8 cellular contexts compared by ENCODE assay signal in the genomic region with DNA sequence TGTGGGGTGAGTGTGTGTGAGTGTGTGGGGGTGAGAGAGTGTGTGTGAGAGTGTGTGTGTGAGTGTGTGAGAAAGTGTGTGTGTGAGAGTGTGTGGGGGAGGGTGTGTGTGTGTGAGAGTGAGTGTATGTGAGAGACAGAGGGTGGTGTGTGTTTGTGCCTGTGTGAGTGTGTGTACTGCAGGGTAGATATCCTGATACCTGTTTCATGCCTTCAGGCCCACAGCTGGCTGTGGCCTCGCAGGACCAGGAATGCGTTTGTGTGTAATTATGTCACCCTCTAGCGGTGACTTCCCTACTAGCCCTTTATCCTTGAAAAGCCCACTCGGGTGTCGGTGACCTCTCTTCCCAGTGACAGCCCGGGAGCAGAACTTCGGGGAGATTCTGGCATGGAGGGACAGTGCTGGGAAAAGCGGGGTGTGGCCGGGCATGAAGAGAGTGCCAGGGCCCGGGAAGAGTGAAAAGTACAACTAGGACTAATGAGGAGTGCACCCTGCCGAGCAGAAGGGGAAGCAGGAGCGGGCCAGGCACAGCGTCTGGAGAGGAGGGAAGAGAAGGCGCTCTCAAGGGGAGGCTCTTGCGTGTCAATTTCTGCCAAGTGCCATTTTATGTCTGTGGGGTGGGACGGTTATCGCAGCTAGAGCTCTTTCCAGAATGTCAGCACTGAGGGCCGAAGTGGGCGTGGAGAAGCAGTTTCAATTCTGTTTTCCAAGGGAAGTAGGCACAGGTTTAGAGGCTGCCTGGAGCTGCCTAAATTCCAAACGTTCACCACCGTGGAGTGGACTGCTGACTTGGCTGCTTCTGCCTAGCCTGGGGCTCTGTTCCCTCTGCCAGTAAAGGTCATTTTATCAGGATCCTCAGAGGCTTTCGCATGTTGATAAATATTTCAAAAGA. TPM values are rescaled to one million over a fixed set of nuclear protein-coding genes. Genes with fewer than 3 reads are reported as not detected.
DNase-seq lines count a peak whose midpoint lies in the region; ATAC-seq, FAIRE-seq and TF ChIP-seq lines count a peak whose summit lies in the region.

No MANE protein-coding gene starts in this region.

- no peaks in the 10 kb centered on the region for H3K27me3 ChIP-seq in endocrine pancreas (ENCODE audit: control insufficient read depth, insufficient read depth, low read length)

- H3K4me3 Mint-ChIP-seq in activated CD8-positive, alpha-beta T cell treated with anti-CD3 and anti-CD28 coated beads, Interleukin-2, amount 10 ng/mL, durations not matched to agents 7 days and 5 days: peak overlapping the region; percentile 72
- peak overlapping the region; percentile 71 for H3K4me3 Mint-ChIP-seq in stimulated activated naive CD8-positive, alpha-beta T cell treated with anti-CD3 and anti-CD28 coated beads, Interleukin-15, Interleukin-2, amounts not matched to agents 100 ng/mL and 50 ng/mL, for 24 hours

- CTCF ChIA-PET in activated CD8-positive, alpha-beta T cell treated with anti-CD3 and anti-CD28 coated beads, Interleukin-2, amount 10 ng/mL, durations not matched to agents 7 days and 5 days (lab: Charles Lee): interaction anchor here (0.6 to 2.9 kb wide), 18 partner anchors 10 to 497 kb away, joined by 3 to 35 read pairs (median 4); a partner anchor contains a TSS

- no peaks in the 10 kb centered on the region for H3K9me3 ChIP-seq in endocrine pancreas (ENCODE audit: control insufficient read depth, low read length)

- in situ Hi-C loops in ACHN (cut with HindIII; ENCODE audit: low pct_ligation_motif_present, low pct_unique_long_range_greater_than_20kb, low sequenced_read_pairs): no loop called here

- H3K4me1 ChIP-seq in endocrine pancreas (ENCODE audit: control insufficient read depth, insufficient read depth, low read length): no peaks in the 10 kb centered on the region

- no peaks in the 10 kb centered on the region for H3K36me3 ChIP-seq in endocrine pancreas (ENCODE audit: control insufficient read depth, insufficient read depth, low read length)

- POLR2A ChIA-PET in activated CD8-positive, alpha-beta T cell treated with anti-CD3 and anti-CD28 coated beads, Interleukin-2, amount 10 ng/mL, durations not matched to agents 7 days and 5 days (lab: Charles Lee): no interaction called here

- H3K4me3 ChIP-seq in endocrine pancreas (ENCODE audit: control insufficient read depth, insufficient read depth, low read length): peak overlapping the region; percentile 28

- no peak for TF ChIP-seq POLR2A in GM12892 (IDR thresholded peaks at IDR 0.05; ENCODE audit: low read depth, low read length)

- DNase-seq in ACHN (peak; percentile 93), GM12892 (ENCODE audit: insufficient read length) (no peak), NCI-H774 (lab: John Stamatoyannopoulos, UW) (peak; percentile 57), medulla oblongata (ENCODE audit: extremely low spot score) (peak; percentile 96)
- peak; percentile 74 for DNase-seq in activated CD8-positive, alpha-beta T cell treated with anti-CD3 and anti-CD28 coated beads, Interleukin-2, amount 10 ng/mL, durations not matched to agents 7 days and 5 days

- H3K27ac Mint-ChIP-seq in activated CD8-positive, alpha-beta T cell treated with anti-CD3 and anti-CD28 coated beads, Interleukin-2, amount 10 ng/mL, durations not matched to agents 7 days and 5 days: peak overlapping the region; percentile 29
- peak overlapping the region; percentile 34 for H3K27ac Mint-ChIP-seq in stimulated activated naive CD8-positive, alpha-beta T cell treated with anti-CD3 and anti-CD28 coated beads, Interleukin-15, Interleukin-2, amounts not matched to agents 100 ng/mL and 50 ng/mL, for 24 hours

- peaks cover 45% of the 10 kb centered on the region for H3K4me1 Mint-ChIP-seq in activated CD8-positive, alpha-beta T cell treated with anti-CD3 and anti-CD28 coated beads, Interleukin-2, amount 10 ng/mL, durations not matched to agents 7 days and 5 days (ENCODE audit: low read depth)
- H3K4me1 Mint-ChIP-seq in stimulated activated naive CD8-positive, alpha-beta T cell treated with anti-CD3 and anti-CD28 coated beads, Interleukin-15, Interleukin-2, amounts not matched to agents 100 ng/mL and 50 ng/mL, for 24 hours (ENCODE audit: low read depth): peaks cover 45% of the 10 kb centered on the region

- peak overlapping the region; percentile 27 for H3K9ac ChIP-seq in endocrine pancreas (ENCODE audit: control insufficient read depth, insufficient read depth, low read length)

- no peaks in the 10 kb centered on the region for H3K9me3 Mint-ChIP-seq in activated CD8-positive, alpha-beta T cell treated with anti-CD3 and anti-CD28 coated beads, Interleukin-2, amount 10 ng/mL, durations not matched to agents 7 days and 5 days (ENCODE audit: insufficient read depth)
- H3K9me3 Mint-ChIP-seq in stimulated activated naive CD8-positive, alpha-beta T cell treated with anti-CD3 and anti-CD28 coated beads, Interleukin-15, Interleukin-2, amounts not matched to agents 100 ng/mL and 50 ng/mL, for 24 hours: no peaks in the 10 kb centered on the region

- FAIRE-seq in GM12892 (lab: Jason Lieb, UNC): peak; percentile 98

- peak; percentile 37 for ATAC-seq in HG03442 (IDR thresholded peaks at IDR 0.05; ENCODE audit: unreplicated experiment)
- ATAC-seq in activated CD8-positive, alpha-beta T cell treated with anti-CD3 and anti-CD28 coated beads, Interleukin-2, amount 10 ng/mL, durations not matched to agents 7 days and 5 days: peak; percentile 76

- H3K27me3 Mint-ChIP-seq in activated CD8-positive, alpha-beta T cell treated with anti-CD3 and anti-CD28 coated beads, Interleukin-2, amount 10 ng/mL, durations not matched to agents 7 days and 5 days (ENCODE audit: low read depth): peaks cover 8% of the 10 kb centered on the region
- H3K27me3 Mint-ChIP-seq in stimulated activated naive CD8-positive, alpha-beta T cell treated with anti-CD3 and anti-CD28 coated beads, Interleukin-15, Interleukin-2, amounts not matched to agents 100 ng/mL and 50 ng/mL, for 24 hours: peaks cover 4% of the 10 kb centered on the region

- H3K36me3 Mint-ChIP-seq in activated CD8-positive, alpha-beta T cell treated with anti-CD3 and anti-CD28 coated beads, Interleukin-2, amount 10 ng/mL, durations not matched to agents 7 days and 5 days (ENCODE audit: low read depth): no peaks in the 10 kb centered on the region
- H3K36me3 Mint-ChIP-seq in stimulated activated naive CD8-positive, alpha-beta T cell treated with anti-CD3 and anti-CD28 coated beads, Interleukin-15, Interleukin-2, amounts not matched to agents 100 ng/mL and 50 ng/mL, for 24 hours (ENCODE audit: low read depth): no peaks in the 10 kb centered on the region

RNA-seq across cellular contexts. Expression of a gene that starts 11.0 kb away (rescaled TPM):
- 2.9 TPM for polyA plus RNA-seq in GM12892 (2012; ENCODE audit: missing spikeins)
- 10 to 100 TPM; 27.5 to 28.9 TPM for total RNA-seq in activated CD8-positive, alpha-beta T cell treated with anti-CD3 and anti-CD28 coated beads, Interleukin-2, amount 10 ng/mL, durations not matched to agents 7 days and 5 days

RNA-seq across cellular contexts. Expression of a gene that starts 23.7 kb away (rescaled TPM):
- polyA plus RNA-seq in GM12892 (2012; ENCODE audit: missing spikeins): 5.2 TPM
- not detected for total RNA-seq in activated CD8-positive, alpha-beta T cell treated with anti-CD3 and anti-CD28 coated beads, Interleukin-2, amount 10 ng/mL, durations not matched to agents 7 days and 5 days
